ENCODE assay signal across 8 cellular contexts in genomic region chr1:15847893-15848142, GRCh38. TPM values are rescaled to one million over a fixed set of nuclear protein-coding genes. Genes with fewer than 3 reads are reported as not detected.
DNase-seq lines count a peak whose midpoint lies in the region; ATAC-seq and TF ChIP-seq lines count a peak whose summit lies in the region.

No MANE protein-coding gene starts in this region.

- peaks cover 28% of the 10 kb centered on the region for H3K36me3 Mint-ChIP-seq in dendritic cell treated with granulocyte-macrophage colony-stimulating factor and Interleukin-4, amounts not matched to agents 40 ng/mL and 50 ng/mL, for 4 days (ENCODE audit: low read depth)
- no peaks in the 10 kb centered on the region for H3K36me3 Mint-ChIP-seq in nephron progenitor cell (ENCODE audit: low read depth)

- H2AFZ ChIP-seq in Karpas-422 (ENCODE audit: low read length), result no peak overlapping the region

- peak overlapping the region; percentile 97 for H3K27ac Mint-ChIP-seq in dendritic cell treated with granulocyte-macrophage colony-stimulating factor and Interleukin-4, amounts not matched to agents 40 ng/mL and 50 ng/mL, for 4 days
- peak overlapping the region; percentile 42 for H3K27ac Mint-ChIP-seq in nephron progenitor cell

- H3K9me3 ChIP-seq in BLaER1, result no peaks in the 10 kb centered on the region
- no peaks in the 10 kb centered on the region for H3K9me3 ChIP-seq in Karpas-422 (ENCODE audit: low read length)

- peaks cover 50% of the 10 kb centered on the region for H3K4me1 Mint-ChIP-seq in dendritic cell treated with granulocyte-macrophage colony-stimulating factor and Interleukin-4, amounts not matched to agents 40 ng/mL and 50 ng/mL, for 4 days (ENCODE audit: low read depth)
- peaks cover 45% of the 10 kb centered on the region for H3K4me1 Mint-ChIP-seq in nephron progenitor cell

- no peaks in the 10 kb centered on the region for H3K9me3 Mint-ChIP-seq in dendritic cell treated with granulocyte-macrophage colony-stimulating factor and Interleukin-4, amounts not matched to agents 40 ng/mL and 50 ng/mL, for 4 days
- no peaks in the 10 kb centered on the region for H3K9me3 Mint-ChIP-seq in nephron progenitor cell

- ATAC-seq in GM18858 (IDR thresholded peaks at IDR 0.05; ENCODE audit: unreplicated experiment) (no peak), HG02763 (IDR thresholded peaks at IDR 0.05; ENCODE audit: unreplicated experiment) (no peak), HG03039 (IDR thresholded peaks at IDR 0.05; ENCODE audit: unreplicated experiment) (no peak)

- H3K9ac ChIP-seq in BLaER1 (peak overlapping the region; percentile 99), Karpas-422 (ENCODE audit: low read length) (peak overlapping the region; percentile 81)

- H3K4me1 ChIP-seq in BLaER1 (peaks cover 71% of the 10 kb centered on the region), Karpas-422 (ENCODE audit: low read length) (peaks cover 80% of the 10 kb centered on the region)

- no peak for TF ChIP-seq CTCF in nephron progenitor cell (IDR thresholded peaks at IDR 0.05)

- H3K27me3 Mint-ChIP-seq in dendritic cell treated with granulocyte-macrophage colony-stimulating factor and Interleukin-4, amounts not matched to agents 40 ng/mL and 50 ng/mL, for 4 days, result no peaks in the 10 kb centered on the region
- no peaks in the 10 kb centered on the region for H3K27me3 Mint-ChIP-seq in nephron progenitor cell (ENCODE audit: low read depth, poor library complexity)

- no peak for DNase-seq in Karpas-422
- no peak for DNase-seq in nephron progenitor cell
- no peak for DNase-seq in pons (ENCODE audit: low spot score)

- H3K27me3 ChIP-seq in BLaER1, result no peaks in the 10 kb centered on the region
- no peaks in the 10 kb centered on the region for H3K27me3 ChIP-seq in Karpas-422 (ENCODE audit: low read length)

- H3K4me3 ChIP-seq in BLaER1 (peak overlapping the region; percentile 99), Karpas-422 (ENCODE audit: low read length) (peak overlapping the region; percentile 72)

- intact Hi-C loops in dendritic cell treated with granulocyte-macrophage colony-stimulating factor and Interleukin-4, amounts not matched to agents 40 ng/mL and 50 ng/mL, for 4 days (cut with micrococcal nuclease), result loop anchor here (1.0 kb wide), 1 partner anchor 11 kb away; no protein-coding TSS in a partner anchor

- H3K4me3 Mint-ChIP-seq in dendritic cell treated with granulocyte-macrophage colony-stimulating factor and Interleukin-4, amounts not matched to agents 40 ng/mL and 50 ng/mL, for 4 days, result peak overlapping the region; percentile 90
- peak overlapping the region; percentile 91 for H3K4me3 Mint-ChIP-seq in nephron progenitor cell

- H3K79me2 ChIP-seq in Karpas-422 (ENCODE audit: low read length), result peaks cover 40% of the 10 kb centered on the region

- H3K36me3 ChIP-seq in BLaER1, result no peaks in the 10 kb centered on the region
- H3K36me3 ChIP-seq in Karpas-422 (ENCODE audit: insufficient read depth, low read length), result no peaks in the 10 kb centered on the region

- H3K9me2 ChIP-seq in Karpas-422 (replicated peaks; ENCODE audit: insufficient read depth, low read length), result no peaks in the 10 kb centered on the region

- peak overlapping the region; percentile 98 for H3K27ac ChIP-seq in BLaER1
- 0 out of 2 replicates have a peak overlapping the region, but pooled peaks have one; percentile 16 for H3K27ac ChIP-seq in Karpas-422 (ENCODE audit: low read length)

- H4K20me1 ChIP-seq in BLaER1 (peaks cover 32% of the 10 kb centered on the region), Karpas-422 (ENCODE audit: insufficient read depth, low read depth, low read length) (peaks cover 31% of the 10 kb centered on the region)

- H3K4me2 ChIP-seq in BLaER1 (peak overlapping the region; percentile 92), Karpas-422 (ENCODE audit: low read depth, low read length, poor library complexity, severe bottlenecking) (peak overlapping the region; percentile 86)

RNA-seq across cellular contexts. Expression of gene SPEN, which starts 0.3 kb away (rescaled TPM):
- total RNA-seq in Karpas-422 (2014; rRNA removed; shearing (Covaris generic); ENCODE audit: low replicate concordance), result 17.9 and 26.8 TPM in 2 replicates

RNA-seq across cellular contexts. Expression of gene UQCRHL, which starts 40.4 kb away (rescaled TPM):
- 5.4 and 6.4 TPM in 2 replicates for total RNA-seq in Karpas-422 (2014; rRNA removed; shearing (Covaris generic); ENCODE audit: low replicate concordance)
